Comparison of ENCODE assay signal across 14 cellular contexts in the genomic region with DNA sequence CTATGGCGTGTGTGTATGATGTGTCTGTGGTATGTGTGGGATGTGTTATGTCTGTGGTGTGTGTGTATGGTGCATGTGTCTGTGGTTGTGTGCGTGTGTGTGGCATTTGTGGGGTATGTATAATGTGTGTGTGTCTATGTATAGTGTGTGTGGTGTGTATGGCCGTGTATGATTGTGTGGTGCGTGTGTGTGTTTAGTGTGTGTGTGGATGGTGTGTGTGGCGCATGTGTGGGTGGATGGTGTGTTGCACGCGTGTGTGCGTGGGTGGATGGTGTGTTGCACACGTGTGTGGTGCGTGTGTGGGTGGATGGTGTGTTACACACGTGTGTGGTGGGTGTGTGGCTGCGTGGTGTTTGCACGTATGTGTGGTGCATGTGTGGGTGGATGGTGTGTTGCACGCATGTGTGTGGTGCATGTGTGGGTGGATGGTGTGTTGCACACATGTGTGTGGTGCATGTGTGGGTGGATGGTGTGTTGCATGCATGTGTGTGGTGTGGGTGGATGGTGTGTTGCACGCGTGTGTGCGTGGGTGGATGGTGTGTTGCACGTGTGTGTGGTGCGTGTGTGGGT. TPM values are rescaled to one million over a fixed set of nuclear protein-coding genes. Genes with fewer than 3 reads are reported as not detected.
DNase-seq lines count a peak whose midpoint lies in the region; ATAC-seq, FAIRE-seq and TF ChIP-seq lines count a peak whose summit lies in the region.
"Had no signal": no experiment of that assay in that cellular context is flagged by ENCODE, and none has a peak within 500 bp of the region (broad histone marks: within the 10 kb centered on the region; RNA-seq: fewer than 3 reads in every experiment).

No MANE protein-coding gene starts in this region.

- TF ChIP-seq EP300 in GM12878 (IDR thresholded peaks at IDR 0.05; ENCODE audit: borderline replicate concordance in 1 of 2, control insufficient read depth in 1 of 2, low read depth in 2 of 2, low read length in 2 of 2), result no peak

- no peak overlapping the region for H2AFZ ChIP-seq in GM12878 (ENCODE audit: control insufficient read depth, low read depth, low read length)

- H3K27me3 Mint-ChIP-seq in neural crest cell (ENCODE audit: low read depth), result no peaks in the 10 kb centered on the region

- ATAC-seq in GM12878, result no peak

- H3K79me2 ChIP-seq in GM12878 (ENCODE audit: control insufficient read depth, insufficient read depth, low read length), result no peaks in the 10 kb centered on the region

- TF ChIP-seq CTCF in D721Med (IDR thresholded peaks at IDR 0.05; ENCODE audit: insufficient read depth, missing control alignments), result no peak
- no peak for TF ChIP-seq CTCF in GM12878 (IDR thresholded peaks at IDR 0.05 in 2 of 3, conservative IDR thresholded peaks at IDR 0.05 in 1 of 3; ENCODE audit: control insufficient read depth in 2 of 3, extremely low read depth in 1 of 3, insufficient read depth in 1 of 3, low read depth in 3 of 3, low read length in 3 of 3)
- TF ChIP-seq CTCF in neural crest cell (conservative IDR thresholded peaks at IDR 0.05), result no peak

- H3K4me2 ChIP-seq in BLaER1 (peak overlapping the region; percentile 79), GM12878 (ENCODE audit: control insufficient read depth, insufficient read depth) (no peak overlapping the region)

- H3K4me3 ChIP-seq in BLaER1 (no peak overlapping the region), GM12878 (no peak overlapping the region)
- H3K4me3 ChIP-seq: HAP-1 had no signal

- no peaks in the 10 kb centered on the region for H3K9me3 Mint-ChIP-seq in neural crest cell

- H3K9me3 ChIP-seq in BLaER1, result no peaks in the 10 kb centered on the region
- H3K9me3 ChIP-seq in GM12878 (replicated peaks; ENCODE audit: control insufficient read depth, insufficient read depth, low read length), result no peaks in the 10 kb centered on the region
- H3K9me3 ChIP-seq: BE2C, HAP-1 had no signal

- peak overlapping the region; percentile 7 for H3K27ac Mint-ChIP-seq in neural crest cell (ENCODE audit: unreplicated experiment)

- FAIRE-seq in D721Med (lab: Jason Lieb, UNC), result peak; percentile 29
- no peak for FAIRE-seq in GM12878 (lab: Jason Lieb, UNC)
- no peak for FAIRE-seq in RCC 7860 (lab: Jason Lieb, UNC)

- no peak for TF ChIP-seq RAD21 in GM12878 (IDR thresholded peaks at IDR 0.05; ENCODE audit: insufficient read depth, low read depth, low read length)

- SMC1A ChIA-PET in GM12878 (lab: Charles Lee; ENCODE audit: uncharacterized antibody, unreplicated experiment), result no interaction called here

- CTCF ChIA-PET in GM12878 (lab: Yijun Ruan, JAX), result no interaction called here

- no peaks in the 10 kb centered on the region for H3K36me3 ChIP-seq in BLaER1
- no peaks in the 10 kb centered on the region for H3K36me3 ChIP-seq in GM12878 (ENCODE audit: control insufficient read depth in 2 of 2, insufficient read depth in 2 of 2, low read length in 1 of 2)
- H3K36me3 ChIP-seq: BE2C, HAP-1 had no signal

- H3K4me3 Mint-ChIP-seq in neural crest cell, result no peak overlapping the region

- WGBS in GM12878 (ENCODE audit: insufficient coverage, insufficient replicate concordance, low lambda C conversion rate, missing lambda C conversion rate), result 71% methylated on average over 19 of the region's 19 CpGs

- intact Hi-C loops in GM12878 (cut with micrococcal nuclease; ENCODE audit: unreplicated experiment), result no loop called here

- peaks cover 17% of the 10 kb centered on the region for H3K4me1 Mint-ChIP-seq in neural crest cell

- H4K20me1 ChIP-seq in BLaER1 (no peaks in the 10 kb centered on the region), GM12878 (ENCODE audit: control insufficient read depth, insufficient read depth) (no peaks in the 10 kb centered on the region)

- TF ChIP-seq POLR2A in GM12878 (IDR thresholded peaks at IDR 0.05; ENCODE audit: low read depth, low read length), result no peak

- DNase-seq in D721Med (ENCODE audit: insufficient read length, low spot score) (no peak), GM12878 (ENCODE audit: low read depth, low spot score) (no peak), neural crest cell (ENCODE audit: low read depth, low spot score) (no peak), NCI-H748 treated with DMSO at 0.1 percent for 48 hours (lab: John Stamatoyannopoulos, UW) (no peak), HuH-7.5 (ENCODE audit: low spot score) (no peak), RCC 7860 (ENCODE audit: low spot score) (no peak)
- DNase-seq: BE2C, NCI-H1436 treated with DMSO at 0.1 percent for 48 hours, NCI-H2081, NCI-H2227 treated with DMSO at 0.1 percent for 48 hours, NCI-H524 treated with DMSO at 0.1 percent for 48 hours, OCI-M1 had no signal

- no peaks in the 10 kb centered on the region for H3K36me3 Mint-ChIP-seq in neural crest cell (ENCODE audit: low read depth)

- POLR2A ChIA-PET in GM12878 (lab: Charles Lee), result no interaction called here

- RAD21 ChIA-PET in GM12878 (lab: Charles Lee; ENCODE audit: unreplicated experiment), result no interaction called here

- in situ Hi-C loops in GM12878 (cut with MboI), result no loop called here

- H3K9ac ChIP-seq in BLaER1 (no peak overlapping the region), GM12878 (ENCODE audit: control insufficient read depth, insufficient read depth, low read length) (no peak overlapping the region)

- H3K27me3 ChIP-seq in BLaER1, result peaks cover 11% of the 10 kb centered on the region; the same call in 1 of the 2 replicates
- no peaks in the 10 kb centered on the region; a peak in 1 of 4 replicates for H3K27me3 ChIP-seq in GM12878 (replicated peaks in 1 of 2; ENCODE audit: control insufficient read depth in 2 of 2, insufficient read depth in 2 of 2, low read length in 1 of 2)
- H3K27me3 ChIP-seq: BE2C had no signal

- no TSS peak for BruUV-seq in GM12878 (replicated peaks; lab: Mats Ljungman, UMichigan)

- H3K27ac ChIP-seq in BLaER1 (no peak overlapping the region), GM12878 (ENCODE audit: control insufficient read depth, insufficient read depth) (no peak overlapping the region)

- H3K4me1 ChIP-seq in BLaER1 (peaks cover 57% of the 10 kb centered on the region), GM12878 (ENCODE audit: control insufficient read depth, insufficient read depth, low read length) (no peaks in the 10 kb centered on the region)

TF ChIP-seq in GM12878, 131 proteins besides CTCF, POLR2A, EP300 and RAD21:
- no peak for TF ChIP-seq ZNF384 (IDR thresholded peaks at IDR 0.05; ENCODE audit: borderline replicate concordance, low read depth, low read length)
- TF ChIP-seq RUNX3 (IDR thresholded peaks at IDR 0.05; ENCODE audit: low read length), result 0 out of 2 replicates have a peak, but pooled peaks have one; percentile 9

RNA-seq across cellular contexts. Expression of gene SLC38A10, which starts 5.6 kb away (rescaled TPM):
- total RNA-seq in GM12878 (2013; cell fraction: nucleolus; rRNA removed), result 50.7 and 60.3 TPM in 2 replicates
- 31.2 and 32.0 TPM in 2 replicates for total RNA-seq in GM12878 (2014; rRNA removed)
- total RNA-seq in GM12878 (2014; rRNA removed; fragmentation: Illumina TruSeq; extraction: Trizol), result 9.6 and 10.2 TPM in 2 replicates
- 60.1 and 67.9 TPM in 2 replicates for total RNA-seq in GM12878 (2021)
- 14.8 TPM for polyA plus RNA-seq in GM12878 (2011; ENCODE audit: low read depth)
- 6.5 and 10.5 TPM in 2 replicates for polyA plus RNA-seq in GM12878 (2011; rRNA removed)
- 18.4 and 22.5 TPM in 2 replicates for polyA plus RNA-seq in GM12878 (2011; cell fraction: cytosol; rRNA removed)
- polyA plus RNA-seq in GM12878 (2011; cell fraction: nucleus; rRNA removed), result 70.0 and 83.7 TPM in 2 replicates
- 41.1 and 42.1 TPM in 2 replicates for polyA plus RNA-seq in GM12878 (2012)
- polyA plus RNA-seq in GM12878 (2014; fragmentation: Illumina TruSeq; extraction: Trizol), result 3.6 and 12.2 TPM in 2 replicates
- polyA plus RNA-seq in GM12878 (2014; fragmentation: Nextera tagmentation; extraction: Ambion mirVana), result 1 to 10 TPM in 1 of 2 experiments, under 1 TPM in 1; 0.52 to 3.2 TPM
- polyA plus RNA-seq in GM12878 (2014; rRNA removed), result 36.3 and 47.7 TPM in 2 replicates
- polyA plus RNA-seq in GM12878 (2016; fragmentation: Nextera tagmentation; extraction: Ambion mirVana), result 10 to 100 TPM; 43.9 to 47.9 TPM
- polyA minus RNA-seq in GM12878 (2011; rRNA and poly(A)+ RNA removed), result 24.6 and 35.5 TPM in 2 replicates
- 21.8 and 36.5 TPM in 2 replicates for polyA minus RNA-seq in GM12878 (2011; cell fraction: cytosol; rRNA and poly(A)+ RNA removed)
- polyA minus RNA-seq in GM12878 (2011; cell fraction: nucleus; rRNA and poly(A)+ RNA removed), result 20.4 and 33.5 TPM in 2 replicates
- total RNA-seq in neural crest cell, result 59.6 and 63.3 TPM in 2 replicates
